ENCODE assay signal across 8 cellular contexts in the genomic region with DNA sequence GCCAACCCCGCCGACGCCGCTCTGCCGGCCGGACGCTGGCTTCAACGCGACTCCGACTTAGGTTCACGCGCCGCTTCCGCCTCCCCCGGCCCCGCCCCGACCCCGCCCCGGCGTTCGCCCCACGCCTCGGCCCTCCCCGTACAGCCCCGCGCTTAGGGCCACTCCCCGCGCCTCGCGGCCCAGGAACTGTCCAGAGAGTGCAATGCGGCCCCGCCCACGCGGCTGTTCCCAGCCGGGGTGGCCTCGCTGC. TPM values are rescaled to one million over a fixed set of nuclear protein-coding genes. Genes with fewer than 3 reads are reported as not detected.
A peak's percentile ranks its signal among the peaks of the same experiment; 100 is the strongest.
DNase-seq lines count a peak whose midpoint lies in the region; ATAC-seq and TF ChIP-seq lines count a peak whose summit lies in the region.

A gene with protein sequence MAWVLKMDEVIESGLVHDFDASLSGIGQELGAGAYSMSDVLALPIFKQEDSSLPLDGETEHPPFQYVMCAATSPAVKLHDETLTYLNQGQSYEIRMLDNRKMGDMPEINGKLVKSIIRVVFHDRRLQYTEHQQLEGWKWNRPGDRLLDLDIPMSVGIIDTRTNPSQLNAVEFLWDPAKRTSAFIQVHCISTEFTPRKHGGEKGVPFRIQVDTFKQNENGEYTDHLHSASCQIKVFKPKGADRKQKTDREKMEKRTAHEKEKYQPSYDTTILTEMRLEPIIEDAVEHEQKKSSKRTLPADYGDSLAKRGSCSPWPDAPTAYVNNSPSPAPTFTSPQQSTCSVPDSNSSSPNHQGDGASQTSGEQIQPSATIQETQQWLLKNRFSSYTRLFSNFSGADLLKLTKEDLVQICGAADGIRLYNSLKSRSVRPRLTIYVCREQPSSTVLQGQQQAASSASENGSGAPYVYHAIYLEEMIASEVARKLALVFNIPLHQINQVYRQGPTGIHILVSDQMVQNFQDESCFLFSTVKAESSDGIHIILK (minus strand): TSS at position 78 of the 250 bp plus-strand sequence. CDS start 557 bp downstream, outside the sequence.

- peaks cover 46% of the 10 kb centered on the region for H3K79me2 ChIP-seq in SU-DHL-6 (ENCODE audit: insufficient read depth, low read length)

- TF ChIP-seq POLR2A in GM19099 (IDR thresholded peaks at IDR 0.05; ENCODE audit: extremely low read depth, insufficient read length, low read depth) (peak; percentile 95), vagina (IDR thresholded peaks at IDR 0.05) (no peak)

- peaks cover 27% of the 10 kb centered on the region for H4K20me1 ChIP-seq in SU-DHL-6 (ENCODE audit: low read depth, low read length)

- no peaks in the 10 kb centered on the region for H3K9me3 Mint-ChIP-seq in effector memory CD8-positive, alpha-beta T cell

- peak within 1 kb of the TSS; percentile 99 to 100 for H3K4me3 Mint-ChIP-seq in effector memory CD8-positive, alpha-beta T cell

- peak within 1 kb of the TSS; percentile 99 to 100 for H3K27ac Mint-ChIP-seq in effector memory CD8-positive, alpha-beta T cell

- peak within 1 kb of the TSS; percentile 85 for H3K4me2 ChIP-seq in SU-DHL-6 (ENCODE audit: low read depth, low read length, poor library complexity, severe bottlenecking)

- TF ChIP-seq CTCF in SU-DHL-6 (IDR thresholded peaks at IDR 0.05; ENCODE audit: insufficient read depth, low read length, poor library complexity, severe bottlenecking) (no peak), vagina (IDR thresholded peaks at IDR 0.05) (no peak)

- peaks cover 37 to 41% of the 10 kb centered on the region in 2 donors for H3K4me1 Mint-ChIP-seq in effector memory CD8-positive, alpha-beta T cell (ENCODE audit: low read depth in 2 of 2)

- intact Hi-C loops in vagina (cut with DNase I): no loop called here

- peaks cover 20% of the 10 kb centered on the region for H3K36me3 Mint-ChIP-seq in effector memory CD8-positive, alpha-beta T cell (ENCODE audit: insufficient read depth)

- peak within 1 kb of the TSS; percentile 83 for H3K4me3 ChIP-seq in SU-DHL-6 (ENCODE audit: insufficient read depth, low read length, poor library complexity, severe bottlenecking)
- H3K4me3 ChIP-seq in muscle layer of colon (ENCODE audit: low read depth in 1 of 2, low read length in 2 of 2): peak within 1 kb of the TSS; percentile 93 to 97
- H3K4me3 ChIP-seq in vagina: peak within 1 kb of the TSS; percentile 79 to 91

- H3K9ac ChIP-seq in SU-DHL-6 (ENCODE audit: low read length) (peak within 1 kb of the TSS; percentile 90), muscle layer of colon (ENCODE audit: low read length) (peak within 1 kb of the TSS; percentile 92)

- peaks cover 18% of the 10 kb centered on the region for H3F3A ChIP-seq in SU-DHL-6 (ENCODE audit: insufficient read depth)

- H3K27me3 ChIP-seq in SU-DHL-6 (ENCODE audit: low read length): no peaks in the 10 kb centered on the region
- H3K27me3 ChIP-seq in muscle layer of colon (ENCODE audit: control insufficient read depth in 1 of 2, insufficient read depth in 2 of 2, low read length in 2 of 2): no peaks in the 10 kb centered on the region
- no peaks in the 10 kb centered on the region for H3K27me3 ChIP-seq in vagina

- no peaks in the 10 kb centered on the region for H3K9me2 ChIP-seq in SU-DHL-6 (replicated peaks; ENCODE audit: insufficient read depth, low read length)

- H3K4me1 ChIP-seq in muscle layer of colon (ENCODE audit: insufficient read depth, low read length) (peaks cover 38% of the 10 kb centered on the region), vagina (peaks cover 47% of the 10 kb centered on the region)

- no peaks in the 10 kb centered on the region for H3K27me3 Mint-ChIP-seq in effector memory CD8-positive, alpha-beta T cell

- no peak for ATAC-seq in effector memory CD8-positive, alpha-beta T cell (replicated peaks)
- no peak for ATAC-seq in GM18519 (IDR thresholded peaks at IDR 0.05; ENCODE audit: low FRiP score, unreplicated experiment)

- H2AFZ ChIP-seq in SU-DHL-6 (ENCODE audit: low read depth, low read length, severe bottlenecking): peak within 1 kb of the TSS; percentile 60

- H3K36me3 ChIP-seq in SU-DHL-6 (ENCODE audit: low read length) (no peaks in the 10 kb centered on the region), muscle layer of colon (ENCODE audit: insufficient read depth, low read length) (no peaks in the 10 kb centered on the region), vagina (no peaks in the 10 kb centered on the region)

- peak within 1 kb of the TSS; percentile 92 for H3K27ac ChIP-seq in SU-DHL-6 (ENCODE audit: low read depth, low read length)
- H3K27ac ChIP-seq in muscle layer of colon (ENCODE audit: low read depth, low read length): peak within 1 kb of the TSS; percentile 98
- peak within 1 kb of the TSS; percentile 94 for H3K27ac ChIP-seq in vagina

- H3K9me3 ChIP-seq in SU-DHL-6 (ENCODE audit: insufficient read depth, low read length) (no peaks in the 10 kb centered on the region), muscle layer of colon (ENCODE audit: low read length) (no peaks in the 10 kb centered on the region), vagina (no peaks in the 10 kb centered on the region)

- no peak for DNase-seq in effector memory CD8-positive, alpha-beta T cell
- no peak for DNase-seq in vagina (ENCODE audit: extremely low spot score in 2 of 2)
- DNase-seq in NCI-H526 (lab: John Stamatoyannopoulos, UW): no peak
- no peak for DNase-seq in NCI-H1105 (lab: John Stamatoyannopoulos, UW)

RNA-seq across cellular contexts. Expression of the gene that starts here (rescaled TPM):
- total RNA-seq in vagina: 52.1 TPM
